In the genomic region with DNA sequence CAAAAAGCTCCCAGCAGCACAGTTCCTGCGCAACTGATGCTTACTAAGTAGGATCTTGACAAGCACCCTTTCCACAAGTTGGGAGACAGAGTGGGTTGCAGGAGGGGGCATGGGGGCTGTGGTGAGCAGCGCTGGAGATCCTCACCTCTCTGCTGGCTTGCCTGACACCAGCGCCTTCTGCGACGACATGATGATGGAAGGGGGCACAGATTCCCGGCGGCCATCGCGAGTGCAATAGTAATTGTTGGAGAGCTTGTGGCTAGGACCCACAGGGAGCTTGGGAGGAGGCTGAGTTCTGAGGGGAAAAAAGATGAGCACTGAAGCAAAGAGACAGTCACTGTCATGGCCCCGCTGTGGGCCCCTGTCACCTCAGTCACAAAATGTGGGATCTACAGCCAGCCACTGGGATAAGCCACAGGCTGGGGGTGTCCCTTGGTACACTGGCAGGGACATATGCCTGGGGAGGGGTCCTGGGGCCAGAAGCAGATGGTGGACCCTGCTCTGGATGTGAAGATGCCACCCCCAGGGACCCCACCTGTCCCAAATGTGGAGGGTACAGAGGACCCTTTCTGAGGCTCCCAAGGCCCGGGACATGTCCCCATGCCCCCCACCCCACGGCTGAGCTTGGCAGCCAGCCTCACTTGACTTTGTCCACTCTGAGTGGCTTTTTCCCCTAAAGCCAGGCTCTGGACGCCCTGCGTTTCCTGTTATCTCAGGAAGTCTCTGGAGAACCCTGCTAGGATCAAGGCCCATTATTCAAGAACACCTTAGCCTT, we compare ENCODE assay signal across 14 cellular contexts. TPM values are rescaled to one million over a fixed set of nuclear protein-coding genes. Genes with fewer than 3 reads are reported as not detected.
DNase-seq lines count a peak whose midpoint lies in the region; ATAC-seq and TF ChIP-seq lines count a peak whose summit lies in the region.
"Had no signal": no experiment of that assay in that cellular context is flagged by ENCODE, and none has a peak within 500 bp of the region (broad histone marks: within the 10 kb centered on the region; RNA-seq: fewer than 3 reads in every experiment).

No MANE protein-coding gene starts in this region.

- H3K27ac Mint-ChIP-seq in neural crest cell (ENCODE audit: unreplicated experiment): no peak overlapping the region
- H3K27ac Mint-ChIP-seq: naive B cell had no signal

- peaks cover 30% of the 10 kb centered on the region for H3K36me3 ChIP-seq in left ventricle myocardium inferior

- no peaks in the 10 kb centered on the region for H3K27me3 Mint-ChIP-seq in neural crest cell (ENCODE audit: low read depth)
- H3K27me3 Mint-ChIP-seq: naive B cell had no signal

- H3K9me3 ChIP-seq in left ventricle myocardium inferior (replicated peaks): no peaks in the 10 kb centered on the region
- H3K9me3 ChIP-seq: psoas muscle had no signal

- peak overlapping the region; percentile 64 for H3K27ac ChIP-seq in left ventricle myocardium inferior (replicated peaks)
- H3K27ac ChIP-seq: psoas muscle had no signal

- H3K9me3 Mint-ChIP-seq in neural crest cell: no peaks in the 10 kb centered on the region
- H3K9me3 Mint-ChIP-seq: activated naive CD4-positive, alpha-beta T cell treated with anti-CD3 and anti-CD28 coated beads, Interleukin-2, amount 50 U/mL, for 72 hours; naive B cell had no signal

- no peak for ATAC-seq in left ventricle myocardium superior
- ATAC-seq in HG02610 (IDR thresholded peaks at IDR 0.05; ENCODE audit: unreplicated experiment): no peak
- ATAC-seq: activated naive CD4-positive, alpha-beta T cell treated with anti-CD3 and anti-CD28 coated beads, Interleukin-2, amount 50 U/mL, for 72 hours; psoas muscle had no signal

- intact Hi-C loops in left ventricle myocardium inferior (cut with micrococcal nuclease) (no loop called here), left ventricle myocardium superior (cut with micrococcal nuclease) (no loop called here)

- no peak overlapping the region for H3K4me3 ChIP-seq in left ventricle myocardium inferior
- H3K4me3 ChIP-seq: psoas muscle had no signal

- no peaks in the 10 kb centered on the region for H3K36me3 Mint-ChIP-seq in neural crest cell (ENCODE audit: low read depth)
- H3K36me3 Mint-ChIP-seq: naive B cell had no signal

- no peaks in the 10 kb centered on the region for H3K27me3 ChIP-seq in left ventricle myocardium inferior (ENCODE audit: low read depth)

- peaks cover 12% of the 10 kb centered on the region for H3K4me1 Mint-ChIP-seq in neural crest cell

- peaks cover 53% of the 10 kb centered on the region for H3K4me1 ChIP-seq in left ventricle myocardium inferior

- DNase-seq in left ventricle myocardium inferior (no peak), left ventricle myocardium superior (no peak), neural crest cell (ENCODE audit: low read depth, low spot score) (no peak)
- DNase-seq: activated CD4-positive, alpha-beta T cell treated with anti-CD3 and anti-CD28 coated beads for 48 hours; activated T-cell treated with anti-CD3 and anti-CD28 coated beads, Interleukin-2, amount 50 U/mL, for 1 hour; effector CD4-positive, alpha-beta T cell; HCEC 1CT; naive B cell; SIG-M5; stimulated activated CD4-positive, alpha-beta T cell treated with anti-CD3 and anti-CD28 coated beads, Interleukin-15, amount 100 ng/mL, for 24 hours; T-helper 9 cell had no signal

- peak overlapping the region; percentile 41 for H3K4me3 Mint-ChIP-seq in neural crest cell

- no peak for TF ChIP-seq CTCF in left ventricle myocardium inferior (IDR thresholded peaks at IDR 0.05; ENCODE audit: borderline replicate concordance)
- TF ChIP-seq CTCF in neural crest cell (conservative IDR thresholded peaks at IDR 0.05): no peak

RNA-seq across cellular contexts. Expression of a gene that starts 4.6 kb away (rescaled TPM):
- total RNA-seq in left ventricle myocardium inferior (134 TPM), left ventricle myocardium superior (134 TPM), neural crest cell (50.9 and 51.8 TPM in 2 replicates)

RNA-seq across cellular contexts. Expression of a gene that starts 4.8 kb away (rescaled TPM):
- total RNA-seq in left ventricle myocardium inferior (967 TPM), left ventricle myocardium superior (1,189 TPM), neural crest cell (1,577 and 1,634 TPM in 2 replicates)

RNA-seq across cellular contexts. Expression of a gene that starts 8.4 kb away (rescaled TPM):
- total RNA-seq in left ventricle myocardium inferior (31.8 TPM), left ventricle myocardium superior (37.9 TPM), neural crest cell (64.5 and 68.5 TPM in 2 replicates)

RNA-seq across cellular contexts. Expression of a gene that starts 26.5 kb away (rescaled TPM):
- total RNA-seq in left ventricle myocardium inferior (19.9 TPM), left ventricle myocardium superior (22.8 TPM), neural crest cell (0.66 and 0.77 TPM in 2 replicates)

RNA-seq across cellular contexts. Expression of a gene that starts 47.4 kb away (rescaled TPM):
- total RNA-seq in left ventricle myocardium inferior (8.4 TPM), left ventricle myocardium superior (11.7 TPM), neural crest cell (not detected in 2 replicates)
